11 cellular contexts compared by ENCODE assay signal in genomic region chr3:189267981-189268613, GRCh38.
DNase-seq lines count a peak whose midpoint lies in the region; ATAC-seq and TF ChIP-seq lines count a peak whose summit lies in the region.
"Had no signal": no experiment of that assay in that cellular context is flagged by ENCODE, and none has a peak within 500 bp of the region (broad histone marks: within the 10 kb centered on the region; RNA-seq: fewer than 3 reads in every experiment).

No MANE protein-coding gene starts in this region.

- no peaks in the 10 kb centered on the region for H3K9me3 ChIP-seq in A673 (ENCODE audit: low read depth, low read length, poor library complexity, severe bottlenecking)
- no peaks in the 10 kb centered on the region for H3K9me3 ChIP-seq in GM23248 (ENCODE audit: low read depth)
- no peaks in the 10 kb centered on the region for H3K9me3 ChIP-seq in hepatocyte (ENCODE audit: low read depth)

- CTCF ChIA-PET in A673 (lab: Charles Lee) (interaction anchor here (1.3 kb wide), 1 partner anchor 680 kb away, joined by 4 read pairs; no protein-coding TSS in a partner anchor), RWPE1 (lab: Yijun Ruan, JAX) (interaction anchor here (0.6 to 1.6 kb wide), 9 partner anchors 8 to 1512 kb away, joined by 3 to 6 read pairs (median 3); no protein-coding TSS in a partner anchor)
- CTCF ChIA-PET in activated CD4-positive, alpha-beta T cell treated with anti-CD3 and anti-CD28 coated beads for 36 hours (lab: Charles Lee), result interaction anchor here (0.6 to 1.7 kb wide), 5 partner anchors 11 to 681 kb away, joined by 3 to 11 read pairs (median 3); no protein-coding TSS in a partner anchor

- H3K36me3 ChIP-seq in A673 (ENCODE audit: insufficient read depth, low read length, poor library complexity, severe bottlenecking) (no peaks in the 10 kb centered on the region), GM23248 (ENCODE audit: low read depth) (no peaks in the 10 kb centered on the region), hepatocyte (replicated peaks; ENCODE audit: insufficient read depth, low read depth) (no peaks in the 10 kb centered on the region)

- no peaks in the 10 kb centered on the region for H3K79me2 ChIP-seq in GM23248 (ENCODE audit: insufficient read depth)
- no peaks in the 10 kb centered on the region for H3K79me2 ChIP-seq in hepatocyte

- H3K4me3 Mint-ChIP-seq in CD14-positive monocyte, result no peak overlapping the region
- no peak overlapping the region for H3K4me3 Mint-ChIP-seq in activated CD4-positive, alpha-beta T cell treated with anti-CD3 and anti-CD28 coated beads for 36 hours
- H3K4me3 Mint-ChIP-seq: activated T-cell treated with anti-CD3 and anti-CD28 coated beads, Interleukin-2, amount 50 U/mL, for 24 hours; naive B cell had no signal

- H3K4me3 ChIP-seq in A673 (ENCODE audit: low read depth, low read length, poor library complexity, severe bottlenecking), result no peak overlapping the region
- H3K4me3 ChIP-seq in GM23248, result no peak overlapping the region
- no peak overlapping the region for H3K4me3 ChIP-seq in hepatocyte

- H3K27ac ChIP-seq in A673 (ENCODE audit: low read depth, low read length, poor library complexity, severe bottlenecking) (no peak overlapping the region), GM23248 (no peak overlapping the region), RWPE1 (peak overlapping the region; percentile 65), hepatocyte (no peak overlapping the region)

- BruUV-seq in A673 (replicated peaks; lab: Mats Ljungman, UMichigan), result no TSS peak

- H3K4me2 ChIP-seq in GM23248 (ENCODE audit: unreplicated experiment) (no peak overlapping the region), hepatocyte (no peak overlapping the region)

- peak; percentile 57 for TF ChIP-seq CTCF in A673 (conservative IDR thresholded peaks at IDR 0.05; ENCODE audit: low read depth, low read length)
- TF ChIP-seq CTCF in RWPE1 (conservative IDR thresholded peaks at IDR 0.05; ENCODE audit: low read depth), result peak; percentile 82
- TF ChIP-seq CTCF in hepatocyte (IDR thresholded peaks at IDR 0.05; ENCODE audit: poor library complexity), result peak; percentile 25
- TF ChIP-seq CTCF in GM20000 (IDR thresholded peaks at IDR 0.05; ENCODE audit: extremely low read depth, missing control alignments), result no peak
- no peak for TF ChIP-seq CTCF in CD14-positive monocyte (IDR thresholded peaks at IDR 0.05)

- no peak overlapping the region for H3K27ac Mint-ChIP-seq in CD14-positive monocyte
- no peak overlapping the region for H3K27ac Mint-ChIP-seq in activated CD4-positive, alpha-beta T cell treated with anti-CD3 and anti-CD28 coated beads for 36 hours
- H3K27ac Mint-ChIP-seq: activated T-cell treated with anti-CD3 and anti-CD28 coated beads, Interleukin-2, amount 50 U/mL, for 24 hours had no signal

- WGBS in GM23248 (ENCODE audit: low coverage in 1 of 2, low lambda C conversion rate in 2 of 2, missing lambda C conversion rate in 2 of 2), 2 experiments, result 91 to 94% methylated on average over 7 of the region's 7 CpGs
- WGBS in hepatocyte (ENCODE audit: low lambda C conversion rate, missing lambda C conversion rate), result 91% methylated on average over 7 of the region's 7 CpGs

- POLR2A ChIA-PET in A673 (lab: Charles Lee; ENCODE audit: low non-redundant PET), result interaction anchor here (0.6 kb wide), 1 partner anchor 442 kb away, joined by 3 read pairs; no protein-coding TSS in a partner anchor
- POLR2A ChIA-PET in RWPE1 (lab: Yijun Ruan, JAX; ENCODE audit: low non-redundant PET), result no interaction called here
- POLR2A ChIA-PET in activated CD4-positive, alpha-beta T cell treated with anti-CD3 and anti-CD28 coated beads for 36 hours (lab: Charles Lee), result no interaction called here

- ATAC-seq in GM19395 (IDR thresholded peaks at IDR 0.05; ENCODE audit: unreplicated experiment), result no peak
- no peak for ATAC-seq in activated CD4-positive, alpha-beta T cell treated with anti-CD3 and anti-CD28 coated beads for 36 hours

- no peak overlapping the region for H3K9ac ChIP-seq in GM23248

- intact Hi-C loops in A673 (cut with micrococcal nuclease; ENCODE audit: unreplicated experiment), result no loop called here
- intact Hi-C loops in CD14-positive monocyte (cut with micrococcal nuclease), result no loop called here
- intact Hi-C loops in activated CD4-positive, alpha-beta T cell treated with anti-CD3 and anti-CD28 coated beads for 36 hours (cut with DNase I, micrococcal nuclease), result no loop called here

- H3K27me3 ChIP-seq in A673 (replicated peaks; ENCODE audit: insufficient read depth, low read depth, low read length, poor library complexity) (no peaks in the 10 kb centered on the region), GM23248 (replicated peaks; ENCODE audit: insufficient read depth) (no peaks in the 10 kb centered on the region), hepatocyte (no peaks in the 10 kb centered on the region)

- no peaks in the 10 kb centered on the region for H4K20me1 ChIP-seq in GM23248 (ENCODE audit: insufficient read depth)
- no peaks in the 10 kb centered on the region for H4K20me1 ChIP-seq in hepatocyte (ENCODE audit: insufficient read depth, poor library complexity, severe bottlenecking)

- H3K27me3 Mint-ChIP-seq in CD14-positive monocyte (ENCODE audit: low read depth in 3 of 3), result peaks cover 0 to 4% (median 0%) of the 10 kb centered on the region in 3 donors
- no peaks in the 10 kb centered on the region for H3K27me3 Mint-ChIP-seq in activated CD4-positive, alpha-beta T cell treated with anti-CD3 and anti-CD28 coated beads for 36 hours
- H3K27me3 Mint-ChIP-seq: activated T-cell treated with anti-CD3 and anti-CD28 coated beads, Interleukin-2, amount 50 U/mL, for 24 hours had no signal

- peaks cover 20% of the 10 kb centered on the region for H3F3A ChIP-seq in GM23248 (ENCODE audit: insufficient read depth)

- peaks cover 0 to 2% (median 0%) of the 10 kb centered on the region in 7 donors for H3K9me3 Mint-ChIP-seq in CD14-positive monocyte
- H3K9me3 Mint-ChIP-seq in activated CD4-positive, alpha-beta T cell treated with anti-CD3 and anti-CD28 coated beads for 36 hours (ENCODE audit: low read depth), result no peaks in the 10 kb centered on the region
- H3K9me3 Mint-ChIP-seq: activated T-cell treated with anti-CD3 and anti-CD28 coated beads, Interleukin-2, amount 50 U/mL, for 24 hours had no signal

- H3K9me2 ChIP-seq in GM23248 (ENCODE audit: insufficient read depth), result no peaks in the 10 kb centered on the region
- H3K9me2 ChIP-seq in hepatocyte (replicated peaks; ENCODE audit: insufficient read depth), result no peaks in the 10 kb centered on the region

- DNase-seq in A673 (ENCODE audit: low spot score), result peak; percentile 71
- peak; percentile 57 for DNase-seq in GM23248
- DNase-seq in RWPE1 (ENCODE audit: low spot score), result peak; percentile 93
- DNase-seq in hepatocyte (ENCODE audit: low spot score), result no peak
- no peak for DNase-seq in GM20000 (ENCODE audit: low spot score)
- DNase-seq in CD14-positive monocyte (ENCODE audit: low spot score), result no peak
- DNase-seq in activated CD4-positive, alpha-beta T cell treated with anti-CD3 and anti-CD28 coated beads for 36 hours, result no peak
- DNase-seq: activated T-cell treated with anti-CD3 and anti-CD28 coated beads, Interleukin-2, amount 50 U/mL, for 24 hours; GF-D8; naive B cell had no signal

- in situ Hi-C loops in GM23248 (cut with MboI), result no loop called here

- no peaks in the 10 kb centered on the region for H3K4me1 Mint-ChIP-seq in CD14-positive monocyte
- peaks cover 8% of the 10 kb centered on the region for H3K4me1 Mint-ChIP-seq in activated CD4-positive, alpha-beta T cell treated with anti-CD3 and anti-CD28 coated beads for 36 hours
- H3K4me1 Mint-ChIP-seq: naive B cell had no signal

- H3K4me1 ChIP-seq in A673 (ENCODE audit: insufficient read depth, low read length, poor library complexity, severe bottlenecking) (peaks cover 43% of the 10 kb centered on the region), GM23248 (ENCODE audit: insufficient read depth) (peaks cover 21% of the 10 kb centered on the region), hepatocyte (ENCODE audit: insufficient read depth) (no peaks in the 10 kb centered on the region)

- no peaks in the 10 kb centered on the region for H3K36me3 Mint-ChIP-seq in CD14-positive monocyte
- H3K36me3 Mint-ChIP-seq in activated CD4-positive, alpha-beta T cell treated with anti-CD3 and anti-CD28 coated beads for 36 hours (ENCODE audit: low read depth), result no peaks in the 10 kb centered on the region
- H3K36me3 Mint-ChIP-seq: naive B cell had no signal

- H2AFZ ChIP-seq in GM23248 (no peak overlapping the region), hepatocyte (no peak overlapping the region)

Comparison
In these comparisons a context has a peak if more than half of its experiments do, and no peak if none do; other contexts are left out.
1. DNase-seq: peak in A673 (single experiment), GM23248 (single experiment) and RWPE1 (single experiment); none in hepatocyte (single experiment), GM20000 (single experiment), CD14-positive monocyte (single experiment) and activated CD4-positive, alpha-beta T cell treated with anti-CD3 and anti-CD28 coated beads for 36 hours (single experiment).
2. CTCF ChIP-seq: peak in A673 (single experiment), RWPE1 (single experiment) and hepatocyte (single experiment); none in GM20000 (single experiment) and CD14-positive monocyte (single experiment).